ENCODE assay signal across 1 cellular context in genomic region chr17:82270651-82271050, GRCh38.
TF ChIP-seq lines count a peak whose summit lies in the region.

No MANE protein-coding gene starts in this region.

TF ChIP-seq in WTC11, 78 proteins besides CTCF, POLR2A, EP300 and RAD21 (continued from another document):
- no peak for TF ChIP-seq ERG (CRISPR knock-in tag; IDR thresholded peaks at IDR 0.05)
- TF ChIP-seq ZNF281 (CRISPR knock-in tag; IDR thresholded peaks at IDR 0.05) = no peak
- no peak for TF ChIP-seq ATF3 (CRISPR knock-in tag; conservative IDR thresholded peaks at IDR 0.05)
- TF ChIP-seq HMGA2 (CRISPR knock-in tag; IDR thresholded peaks at IDR 0.05) = no peak
- TF ChIP-seq ELF4 (CRISPR knock-in tag; IDR thresholded peaks at IDR 0.05; ENCODE audit: low read depth) = no peak
- no peak for TF ChIP-seq NR2C2 (CRISPR knock-in tag; IDR thresholded peaks at IDR 0.05)
- TF ChIP-seq ATF6 (CRISPR knock-in tag; IDR thresholded peaks at IDR 0.05) = no peak
TF ChIP-seq in WTC11: peak in this region for 0.
